8 cellular contexts compared by ENCODE assay signal in genomic region chr4:153467897-153468262, GRCh38. TPM values are rescaled to one million over a fixed set of nuclear protein-coding genes. Genes with fewer than 3 reads are reported as not detected.
A peak's percentile ranks its signal among the peaks of the same experiment; 100 is the strongest.
DNase-seq lines count a peak whose midpoint lies in the region; ATAC-seq, FAIRE-seq and TF ChIP-seq lines count a peak whose summit lies in the region.

No MANE protein-coding gene starts in this region.

- no peaks in the 10 kb centered on the region for H3K27me3 ChIP-seq in keratinocyte (ENCODE audit: control insufficient read depth, extremely low read depth, insufficient read depth, low read length)
- no peaks in the 10 kb centered on the region for H3K27me3 ChIP-seq in tibial nerve
- no peaks in the 10 kb centered on the region for H3K27me3 ChIP-seq in H7 (ENCODE audit: control insufficient read depth, insufficient read depth, low read length)

- TF ChIP-seq POLR2A in tibial nerve (IDR thresholded peaks at IDR 0.05) = no peak

- TF ChIP-seq CTCF in keratinocyte (optimal IDR thresholded peaks at IDR 0.05 in 1 of 3, IDR thresholded peaks at IDR 0.05 in 1 of 3, conservative IDR thresholded peaks at IDR 0.05 in 1 of 3; ENCODE audit: extremely low read depth in 1 of 3, insufficient read depth in 2 of 3, low read length in 3 of 3) = no peak
- TF ChIP-seq CTCF in tibial nerve (IDR thresholded peaks at IDR 0.05) = no peak

- peak overlapping the region; percentile 89 for H3K4me2 ChIP-seq in keratinocyte (ENCODE audit: control insufficient read depth, extremely low read depth, insufficient read depth, low read depth, low read length)

- peaks cover 7 to 21% of the 10 kb centered on the region in 2 donors for H3K36me3 Mint-ChIP-seq in activated T-cell treated with anti-CD3 and anti-CD28 coated beads, Interleukin-2, amount 50 U/mL, for 72 hours (ENCODE audit: insufficient read depth in 2 of 2)
- H3K36me3 Mint-ChIP-seq in activated T-helper 17 cell treated with anti-CD3 and anti-CD28 coated beads, Interleukin-2, amount 50 U/mL, for 72 hours (ENCODE audit: low read depth) = peaks cover 62% of the 10 kb centered on the region

- H3K79me2 ChIP-seq in keratinocyte (ENCODE audit: control insufficient read depth, insufficient read depth, low read length) = peaks cover 34% of the 10 kb centered on the region

- H3K4me1 ChIP-seq in keratinocyte (ENCODE audit: control insufficient read depth, extremely low read depth, insufficient read depth, low read length) (peaks cover 40% of the 10 kb centered on the region), tibial nerve (peaks cover 0 to 39% (median 19%) of the 10 kb centered on the region in 4 donors)

- dilution Hi-C loops in keratinocyte (cut with MboI; ENCODE audit: extremely low pct_ligation_motif_present, low sequenced_read_pairs) = no loop called here

- H3K4me3 Mint-ChIP-seq in activated T-cell treated with anti-CD3 and anti-CD28 coated beads, Interleukin-2, amount 50 U/mL, for 72 hours = peak overlapping the region; percentile 94 to 98
- H3K4me3 Mint-ChIP-seq in activated T-helper 17 cell treated with anti-CD3 and anti-CD28 coated beads, Interleukin-2, amount 50 U/mL, for 72 hours = peak overlapping the region; percentile 82

- H3K9me3 ChIP-seq in keratinocyte (ENCODE audit: control insufficient read depth, low read depth, low read length) = no peaks in the 10 kb centered on the region
- H3K9me3 ChIP-seq in tibial nerve = no peaks in the 10 kb centered on the region

- H3K9me1 ChIP-seq in keratinocyte (ENCODE audit: control insufficient read depth, extremely low read depth, insufficient read depth, low read length) = no peaks in the 10 kb centered on the region

- FAIRE-seq in keratinocyte (lab: Jason Lieb, UNC) = no peak

- H3K9ac ChIP-seq in keratinocyte (ENCODE audit: control insufficient read depth, extremely low read depth, insufficient read depth, low read length) = peak overlapping the region; percentile 39

- no peak overlapping the region for H2AFZ ChIP-seq in keratinocyte (ENCODE audit: control insufficient read depth, low read length)

- no peaks in the 10 kb centered on the region for H4K20me1 ChIP-seq in keratinocyte (ENCODE audit: control insufficient read depth, extremely low read depth, insufficient read depth, low read length)

- H3K27ac ChIP-seq in keratinocyte (ENCODE audit: control insufficient read depth, insufficient read depth, low read length) = peak overlapping the region; percentile 68
- H3K27ac ChIP-seq in tibial nerve = peak overlapping the region in 2 of 4 donors; percentile 15 to 82

- H3K36me3 ChIP-seq in keratinocyte (ENCODE audit: control insufficient read depth in 2 of 2, extremely low read depth in 1 of 2, insufficient read depth in 2 of 2, low read length in 2 of 2) (no peaks in the 10 kb centered on the region), tibial nerve (no peaks in the 10 kb centered on the region), H7 (replicated peaks; ENCODE audit: control insufficient read depth, insufficient read depth, low read length) (no peaks in the 10 kb centered on the region; the same call in 1 of the 2 replicates)

- H3K9me3 Mint-ChIP-seq in activated T-cell treated with anti-CD3 and anti-CD28 coated beads, Interleukin-2, amount 50 U/mL, for 72 hours = no peaks in the 10 kb centered on the region
- peaks cover 3% of the 10 kb centered on the region for H3K9me3 Mint-ChIP-seq in activated T-helper 17 cell treated with anti-CD3 and anti-CD28 coated beads, Interleukin-2, amount 50 U/mL, for 72 hours

- WGBS in tibial nerve, 2 donors = 19% methylated on average over 4 of the region's 4 CpGs

- peaks cover 68% of the 10 kb centered on the region for H3K4me1 Mint-ChIP-seq in activated T-cell treated with anti-CD3 and anti-CD28 coated beads, Interleukin-2, amount 50 U/mL, for 72 hours (ENCODE audit: low read depth)
- peaks cover 40% of the 10 kb centered on the region for H3K4me1 Mint-ChIP-seq in activated T-helper 17 cell treated with anti-CD3 and anti-CD28 coated beads, Interleukin-2, amount 50 U/mL, for 72 hours

- H3K4me3 ChIP-seq in keratinocyte (ENCODE audit: control insufficient read depth in 2 of 3, extremely low read depth in 1 of 3, insufficient read depth in 2 of 3, low read depth in 1 of 3, low read length in 3 of 3) (peak overlapping the region; percentile 60 to 90 (median 86)), tibial nerve (peak overlapping the region in 3 of 4 donors; percentile 58 to 80 (median 68)), H7 (ENCODE audit: insufficient read depth, low read depth, low read length) (no peak overlapping the region)

- no peak for DNase-seq in activated T-cell treated with anti-CD3 and anti-CD28 coated beads, Interleukin-2, amount 50 U/mL, for 72 hours
- DNase-seq in activated T-cell treated with anti-CD3 and anti-CD28 coated beads, Interleukin-2, amount 50 U/mL, for 48 hours = no peak
- DNase-seq in keratinocyte (ENCODE audit: low read depth, low spot score) = no peak
- DNase-seq in tibial nerve (ENCODE audit: low spot score in 2 of 2) = no peak
- no peak for DNase-seq in H7
- no peak for DNase-seq in germinal center (ENCODE audit: low spot score)

- no peak for ATAC-seq in activated T-cell treated with anti-CD3 and anti-CD28 coated beads, Interleukin-2, amount 50 U/mL, for 72 hours (replicated peaks in 1 of 2)
- no peak for ATAC-seq in activated T-helper 17 cell treated with anti-CD3 and anti-CD28 coated beads, Interleukin-2, amount 50 U/mL, for 72 hours (replicated peaks)
- ATAC-seq in HG03135 (IDR thresholded peaks at IDR 0.05; ENCODE audit: unreplicated experiment) = no peak

- H3K27me3 Mint-ChIP-seq in activated T-cell treated with anti-CD3 and anti-CD28 coated beads, Interleukin-2, amount 50 U/mL, for 72 hours (ENCODE audit: low read depth) = no peaks in the 10 kb centered on the region
- H3K27me3 Mint-ChIP-seq in activated T-helper 17 cell treated with anti-CD3 and anti-CD28 coated beads, Interleukin-2, amount 50 U/mL, for 72 hours = no peaks in the 10 kb centered on the region

- H3K27ac Mint-ChIP-seq in activated T-cell treated with anti-CD3 and anti-CD28 coated beads, Interleukin-2, amount 50 U/mL, for 72 hours = peak overlapping the region; percentile 97
- peak overlapping the region; percentile 73 for H3K27ac Mint-ChIP-seq in activated T-helper 17 cell treated with anti-CD3 and anti-CD28 coated beads, Interleukin-2, amount 50 U/mL, for 72 hours

- no peak for TF ChIP-seq EP300 in tibial nerve (IDR thresholded peaks at IDR 0.05)

RNA-seq across cellular contexts. Expression of gene TMEM131L, which starts 1.7 kb away (rescaled TPM):
- total RNA-seq in activated T-cell treated with anti-CD3 and anti-CD28 coated beads, Interleukin-2, amount 50 U/mL, for 72 hours = 10 to 100 TPM; 32.7 to 44.4 TPM
- total RNA-seq in activated T-helper 17 cell treated with anti-CD3 and anti-CD28 coated beads, Interleukin-2, amount 50 U/mL, for 72 hours = 10 to 100 TPM; 19.1 to 30.9 TPM
- 7.0 to 10.3 TPM (median 9.3 TPM) in 3 replicates for polyA plus RNA-seq in keratinocyte
- 7.6 TPM for polyA plus RNA-seq in keratinocyte (2011; ENCODE audit: low read depth)
- polyA plus RNA-seq in keratinocyte (2011; cell fraction: cytosol; rRNA removed) = 3.1 and 5.0 TPM in 2 replicates
- polyA plus RNA-seq in keratinocyte (2011; cell fraction: nucleus; rRNA removed) = 29.1 and 29.5 TPM in 2 replicates
- 6.1 and 8.0 TPM in 2 replicates for polyA plus RNA-seq in keratinocyte (2012; ENCODE audit: low replicate concordance)
- 11.5 to 33.8 TPM (median 21.1 TPM) in 3 replicates for polyA minus RNA-seq in keratinocyte
- 7.7 TPM for polyA minus RNA-seq in keratinocyte (2011; cell fraction: cytosol; rRNA and poly(A)+ RNA removed)
- polyA minus RNA-seq in keratinocyte (2011; cell fraction: nucleus; rRNA and poly(A)+ RNA removed) = 41.9 and 80.6 TPM in 2 replicates
- 10 to 100 TPM in 3 of 4 donors, 1 to 10 TPM in 1; 8.7 to 19.9 (median 12.1) TPM for total RNA-seq in tibial nerve
- total RNA-seq in H7 (2014; rRNA removed; shearing (Covaris generic)) = 19.6 and 25.5 TPM in 2 replicates
